9 cellular contexts compared by ENCODE assay signal in genomic region chr1:18941221-18942141, GRCh38. TPM values are rescaled to one million over a fixed set of nuclear protein-coding genes. Genes with fewer than 3 reads are reported as not detected.
DNase-seq lines count a peak whose midpoint lies in the region; ATAC-seq and TF ChIP-seq lines count a peak whose summit lies in the region.
"Had no signal": no experiment of that assay in that cellular context is flagged by ENCODE, and none has a peak within 500 bp of the region (broad histone marks: within the 10 kb centered on the region; RNA-seq: fewer than 3 reads in every experiment).

No MANE protein-coding gene starts in this region.

- no peak for ATAC-seq in T-helper 17 cell

- no peak for TF ChIP-seq CTCF in H9 (conservative IDR thresholded peaks at IDR 0.05)
- TF ChIP-seq CTCF in glutamatergic neuron (IDR thresholded peaks at IDR 0.05; ENCODE audit: partially characterized antibody, unreplicated experiment), result no peak
- no peak for TF ChIP-seq CTCF in prostate gland (IDR thresholded peaks at IDR 0.05)

- no peak overlapping the region for H2BK15ac ChIP-seq in H9 (ENCODE audit: low read depth, low read length)

- no peaks in the 10 kb centered on the region for H3K36me3 ChIP-seq in prostate gland
- H3K36me3 ChIP-seq: neutrophil had no signal

- H3K9me3 Mint-ChIP-seq in H9 (no peaks in the 10 kb centered on the region; a peak in 2 of 5 replicates), glutamatergic neuron (ENCODE audit: unreplicated experiment) (peaks cover 29% of the 10 kb centered on the region)

- H3K23ac ChIP-seq in H9 (ENCODE audit: insufficient read length, low read depth, low read length), result no peak overlapping the region

- no peaks in the 10 kb centered on the region for H3K23me2 ChIP-seq in H9 (ENCODE audit: insufficient read length, low read depth, low read length, poor library complexity, severe bottlenecking)

- H3K27ac Mint-ChIP-seq in H9 (peak overlapping the region; percentile 49 to 96 (median 95); a peak in 6 of 7 replicates), T-helper 17 cell (peak overlapping the region; percentile 85), glutamatergic neuron (ENCODE audit: unreplicated experiment) (peak overlapping the region; percentile 98)

- H3K4me1 Mint-ChIP-seq in H9 (peaks cover 55 to 67% of the 10 kb centered on the region in 2 experiments), T-helper 17 cell (peaks cover 71% of the 10 kb centered on the region), glutamatergic neuron (ENCODE audit: low read depth, unreplicated experiment) (peaks cover 60% of the 10 kb centered on the region)

- no peak overlapping the region for H2BK12ac ChIP-seq in H9 (ENCODE audit: insufficient read length, low read depth, low read length)

- no peaks in the 10 kb centered on the region for H3K27me3 ChIP-seq in H9 (ENCODE audit: insufficient read depth, low read length)
- H3K27me3 ChIP-seq in prostate gland (replicated peaks; ENCODE audit: insufficient read depth), result no peaks in the 10 kb centered on the region

- H3K18ac ChIP-seq in H9 (ENCODE audit: insufficient read length, low read depth, low read length), result peak overlapping the region; percentile 58

- DNase-seq in H9 (peak; percentile 63), T-helper 17 cell (no peak), glutamatergic neuron (no peak), prostate gland (ENCODE audit: low spot score) (peak; percentile 70), ureter (ENCODE audit: low spot score) (no peak), NCI-H774 (lab: John Stamatoyannopoulos, UW) (no peak), 8988T (no peak)
- no peak for DNase-seq in stimulated activated CD4-positive, alpha-beta T cell treated with anti-CD3 and anti-CD28 coated beads, Interleukin-2, amount 100 ng/mL, for 48 hours

- H4K5ac ChIP-seq in H9 (ENCODE audit: insufficient read length, low read depth, low read length), result no peak overlapping the region

- H3K14ac ChIP-seq in H9 (ENCODE audit: insufficient read depth, low read length), result peak overlapping the region; percentile 37

- peak overlapping the region in 1 of 2 experiments; percentile 53; a peak in 3 of 5 replicates for H3K4me3 Mint-ChIP-seq in H9
- H3K4me3 Mint-ChIP-seq in T-helper 17 cell, result peak overlapping the region; percentile 62
- H3K4me3 Mint-ChIP-seq in glutamatergic neuron (ENCODE audit: unreplicated experiment), result peak overlapping the region; percentile 55

- no peak overlapping the region for H2BK5ac ChIP-seq in H9 (ENCODE audit: insufficient read length, low read length)

- no peak overlapping the region for H3T11ph ChIP-seq in H9 (ENCODE audit: low read length)

- H2AFZ ChIP-seq in H9 (ENCODE audit: low read length), result no peak overlapping the region

- no peak overlapping the region for H2BK120ac ChIP-seq in H9 (ENCODE audit: low read depth, low read length, poor library complexity, severe bottlenecking)

- H3K9me3 ChIP-seq in H9 (ENCODE audit: control insufficient read depth, low read depth, low read length), result no peaks in the 10 kb centered on the region
- no peaks in the 10 kb centered on the region for H3K9me3 ChIP-seq in T-helper 17 cell (ENCODE audit: control insufficient read depth, low read length, poor library complexity, severe bottlenecking)
- H3K9me3 ChIP-seq in prostate gland, result no peaks in the 10 kb centered on the region
- H3K9me3 ChIP-seq: neutrophil had no signal

- no peaks in the 10 kb centered on the region for H3K79me2 ChIP-seq in H9 (ENCODE audit: insufficient read depth, low read length)

- H3K4me1 ChIP-seq in H9 (ENCODE audit: insufficient read depth, low read length) (peaks cover 5% of the 10 kb centered on the region; the same call in 1 of the 2 replicates), prostate gland (replicated peaks) (peaks cover 34% of the 10 kb centered on the region)

- no peak overlapping the region for H3K9ac ChIP-seq in H9 (ENCODE audit: extremely low read depth, insufficient read length, low read length)

- H2BK20ac ChIP-seq in H9 (ENCODE audit: low read depth, low read length, poor library complexity, severe bottlenecking), result no peak overlapping the region

- TF ChIP-seq POLR2A in prostate gland (IDR thresholded peaks at IDR 0.05), result peak; percentile 33

- H3K4ac ChIP-seq in H9 (ENCODE audit: low read depth, low read length), result no peak overlapping the region

- H3K27ac ChIP-seq in H9 (ENCODE audit: insufficient read length, low read depth, low read length) (no peak overlapping the region), prostate gland (peak overlapping the region; percentile 58 to 70)
- H3K27ac ChIP-seq: neutrophil had no signal

- H2AK5ac ChIP-seq in H9 (ENCODE audit: insufficient read length, low read length), result no peak overlapping the region

- H4K91ac ChIP-seq in H9 (ENCODE audit: insufficient read length, low read depth, low read length), result no peak overlapping the region

- no peak overlapping the region for H3K4me3 ChIP-seq in prostate gland

- no peaks in the 10 kb centered on the region for H4K20me1 ChIP-seq in H9 (ENCODE audit: control insufficient read depth, insufficient read depth, insufficient read length)

- H3K56ac ChIP-seq in H9 (ENCODE audit: insufficient read length, low read depth, low read length), result no peak overlapping the region

- H4K8ac ChIP-seq in H9 (replicated peaks; ENCODE audit: insufficient read length, low read depth, low read length), result no peak overlapping the region

- intact Hi-C loops in prostate gland (cut with DNase I), result no loop called here

- peak overlapping the region; percentile 10 for H3K4me2 ChIP-seq in H9 (ENCODE audit: insufficient read depth, insufficient read length, low read length)

- H3K27me3 Mint-ChIP-seq in H9 (ENCODE audit: low read depth) (no peaks in the 10 kb centered on the region; the same call in 1 of the 2 replicates), T-helper 17 cell (no peaks in the 10 kb centered on the region), glutamatergic neuron (ENCODE audit: unreplicated experiment) (peaks cover 28% of the 10 kb centered on the region)

- H3K79me1 ChIP-seq in H9 (ENCODE audit: insufficient read depth, low read depth, low read length, poor library complexity, severe bottlenecking), result no peaks in the 10 kb centered on the region

- no peaks in the 10 kb centered on the region; a peak in 1 of 7 replicates for H3K36me3 Mint-ChIP-seq in H9 (ENCODE audit: insufficient read depth in 1 of 3, low read depth in 3 of 3)
- H3K36me3 Mint-ChIP-seq in T-helper 17 cell (ENCODE audit: low read depth), result no peaks in the 10 kb centered on the region
- H3K36me3 Mint-ChIP-seq in glutamatergic neuron (ENCODE audit: unreplicated experiment), result no peaks in the 10 kb centered on the region

- WGBS in H9 (ENCODE audit: extremely low coverage, insufficient read length, low lambda C conversion rate), result no CpG with 5 or more reads among the region's 18 CpGs
- 25% methylated on average over 18 of the region's 18 CpGs for WGBS in prostate gland

RNA-seq across cellular contexts. Expression of gene IFFO2, which starts 15.0 kb away (rescaled TPM):
- 3.6 and 6.1 TPM in 2 replicates for total RNA-seq in H9 (2021)
- 100 to 1,000 TPM in 1 of 2 donors, 10 to 100 TPM in 1; 99.8 to 119 TPM for total RNA-seq in T-helper 17 cell
- total RNA-seq in glutamatergic neuron (ENCODE audit: unreplicated experiment), result 107 TPM
- 10 to 100 TPM; 13.6 to 20.4 TPM for total RNA-seq in prostate gland
- total RNA-seq in ureter, result 15.0 TPM

RNA-seq across cellular contexts. Expression of gene ALDH4A1, which starts 39.1 kb away (rescaled TPM):
- total RNA-seq in H9 (2021), result 26.1 TPM in 2 replicates
- total RNA-seq in T-helper 17 cell, result 1 to 10 TPM; 1.1 to 1.2 TPM
- 28.9 TPM for total RNA-seq in glutamatergic neuron (ENCODE audit: unreplicated experiment)
- total RNA-seq in prostate gland, result 10 to 100 TPM; 15.7 to 58.4 TPM
- total RNA-seq in ureter, result 74.4 TPM

Comparison
In these comparisons a context has a peak if more than half of its experiments do, and no peak if none do; other contexts are left out.
1. DNase-seq: peak in H9 (single experiment) and prostate gland (single experiment); none in T-helper 17 cell (0 of 3), glutamatergic neuron (single experiment), ureter (single experiment), stimulated activated CD4-positive, alpha-beta T cell treated with anti-CD3 and anti-CD28 coated beads, Interleukin-2, amount 100 ng/mL, for 48 hours (0 of 2), NCI-H774 (single experiment) and 8988T (single experiment).
2. RNA of gene ALDH4A1, which starts 39.1 kb away (total RNA-seq): 74.4 TPM in ureter (single experiment), 15.7 to 58.4 TPM in prostate gland, 28.9 TPM in glutamatergic neuron (single experiment) and 26.1 TPM in H9; 1.1 to 1.2 TPM in T-helper 17 cell; every median in the first group is over 4 times any median in the second.
3. Peak in every context shown above with its lines, with median percentiles within 50 percentile points of each other: H3K27ac Mint-ChIP-seq.